1 cellular context compared by ENCODE assay signal in the genomic region with DNA sequence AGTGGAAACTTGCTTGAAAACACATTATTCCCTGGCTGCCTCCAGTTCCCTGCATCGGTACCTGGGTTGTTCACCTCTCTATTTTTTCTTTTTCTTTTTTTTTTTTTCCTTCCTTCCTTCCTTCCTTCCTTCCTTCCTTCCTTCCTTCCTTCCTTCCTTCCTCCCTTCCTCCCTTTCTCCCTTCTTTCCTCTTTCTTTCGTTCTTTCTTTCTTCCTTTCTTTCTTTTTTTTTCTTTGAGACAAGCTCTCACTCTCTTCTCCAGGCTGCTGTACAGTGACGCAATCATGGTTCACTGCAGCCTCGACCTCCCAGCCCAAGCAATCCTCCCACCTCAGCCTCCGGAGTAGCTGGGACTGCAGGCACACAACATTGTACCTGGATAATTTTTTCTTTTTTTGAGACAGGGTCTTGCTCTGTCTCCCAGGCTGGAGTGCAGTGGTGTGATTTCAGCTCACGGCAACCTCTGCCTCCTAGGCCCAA.
TF ChIP-seq lines count a peak whose summit lies in the region.

No MANE protein-coding gene starts in this region.

TF ChIP-seq in HepG2, 621 proteins besides CTCF, POLR2A, EP300 and RAD21:
- TF ChIP-seq MIXL1 (CRISPR knock-in tag; IDR thresholded peaks at IDR 0.05): no peak
- TF ChIP-seq ZFP1 (CRISPR knock-in tag; IDR thresholded peaks at IDR 0.05): no peak
- no peak for TF ChIP-seq ZBTB7A (CRISPR knock-in tag; IDR thresholded peaks at IDR 0.05)
- no peak for TF ChIP-seq NCOR1 (IDR thresholded peaks at IDR 0.05; ENCODE audit: borderline replicate concordance, low read length)
- peak; percentile 44; the same call in 1 of the 2 replicates for TF ChIP-seq CEBPB (IDR thresholded peaks at IDR 0.05; ENCODE audit: borderline replicate concordance, low read depth, low read length)
- TF ChIP-seq ZNF770 (CRISPR knock-in tag; IDR thresholded peaks at IDR 0.05): 0 out of 2 replicates have a peak, but pooled peaks have one; percentile 20
